ENCODE assay signal across 21 cellular contexts in genomic region chr2:190581997-190582396, GRCh38.
"Had no signal": no experiment of that assay in that cellular context is flagged by ENCODE, and none has a peak within 500 bp of the region (broad histone marks: within the 10 kb centered on the region; RNA-seq: fewer than 3 reads in every experiment).

No MANE protein-coding gene starts in this region.

- H3K9ac ChIP-seq: parathyroid adenoma had no signal

- H3K27ac ChIP-seq: parathyroid adenoma, psoas muscle, skin epidermis, stomach, thyroid gland had no signal

- H3K27me3 ChIP-seq: gastrocnemius medialis, stomach, thyroid gland had no signal

- H3K4me1 ChIP-seq: parathyroid adenoma, psoas muscle, thyroid gland had no signal

- DNase-seq: cerebellar nuclear complex; endodermal cell; gastrocnemius medialis; immature natural killer cell; left cardiac atrium; naive thymus-derived CD4-positive, alpha-beta T cell; nephron progenitor cell; psoas muscle; stimulated activated CD4-positive, alpha-beta T cell treated with anti-CD3 and anti-CD28 coated beads, Interleukin-2, amount 100 ng/mL, for 24 hours; stimulated activated CD4-positive, alpha-beta T cell treated with anti-CD3 and anti-CD28 coated beads, Interleukin-4, amount 100 ng/mL, for 4 hours; stimulated activated naive CD4-positive, alpha-beta T cell; stomach; thyroid gland had no signal

- H3K36me3 ChIP-seq: gastrocnemius medialis, stomach, thyroid gland had no signal

- H3K79me2 ChIP-seq: parathyroid adenoma had no signal

- H3K27ac Mint-ChIP-seq: dendritic cell treated with granulocyte-macrophage colony-stimulating factor and Interleukin-4, amounts not matched to agents 40 ng/mL and 50 ng/mL, for 4 days; endodermal cell; immature natural killer cell; naive thymus-derived CD4-positive, alpha-beta T cell; nephron progenitor cell had no signal

- H3K27me3 Mint-ChIP-seq: dendritic cell treated with granulocyte-macrophage colony-stimulating factor and Interleukin-4, amounts not matched to agents 40 ng/mL and 50 ng/mL, for 4 days; naive thymus-derived CD4-positive, alpha-beta T cell; type B pancreatic cell had no signal

- ATAC-seq: gastrocnemius medialis; left cardiac atrium; naive thymus-derived CD4-positive, alpha-beta T cell; psoas muscle; sciatic nerve had no signal

- FAIRE-seq: colon, endothelial cell of umbilical vein, urothelium cell line had no signal

- H3K4me3 ChIP-seq: gastrocnemius medialis, psoas muscle, skin epidermis, stomach, thyroid gland had no signal

- H3K36me3 Mint-ChIP-seq: type B pancreatic cell had no signal

- H3K9me3 ChIP-seq: gastrocnemius medialis, psoas muscle, stomach, thyroid gland had no signal

- H2AFZ ChIP-seq: parathyroid adenoma had no signal

- H3K4me3 Mint-ChIP-seq: dendritic cell treated with granulocyte-macrophage colony-stimulating factor and Interleukin-4, amounts not matched to agents 40 ng/mL and 50 ng/mL, for 4 days; endodermal cell; immature natural killer cell; naive thymus-derived CD4-positive, alpha-beta T cell; nephron progenitor cell; type B pancreatic cell had no signal

- H3K9me3 Mint-ChIP-seq: dendritic cell treated with granulocyte-macrophage colony-stimulating factor and Interleukin-4, amounts not matched to agents 40 ng/mL and 50 ng/mL, for 4 days; endodermal cell; immature natural killer cell had no signal
